In the genomic region with DNA sequence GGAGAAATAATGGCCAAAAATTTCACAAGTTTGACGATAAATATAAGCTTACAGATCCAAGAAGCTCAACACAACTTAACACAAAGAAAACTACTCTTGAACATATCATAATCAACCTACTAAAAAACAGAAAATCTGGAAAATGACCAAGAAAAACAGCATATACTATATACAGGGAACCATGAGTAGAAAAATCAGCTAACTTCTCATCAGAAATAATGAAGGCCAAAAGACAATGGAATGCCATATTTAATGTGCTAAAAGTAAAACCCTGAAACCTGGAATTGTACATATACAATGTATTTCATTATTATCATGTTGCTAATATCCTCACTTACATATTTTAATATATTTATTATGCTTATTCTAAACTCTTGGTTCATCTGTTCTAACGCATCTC, we compare ENCODE assay signal across 27 cellular contexts.
"Had no signal": no experiment of that assay in that cellular context is flagged by ENCODE, and none has a peak within 500 bp of the region (broad histone marks: within the 10 kb centered on the region; RNA-seq: fewer than 3 reads in every experiment).

No MANE protein-coding gene starts in this region.

- H3K4me1 ChIP-seq: colonic mucosa, esophagus muscularis mucosa, foreskin keratinocyte, gastrocnemius medialis, gastroesophageal sphincter, heart left ventricle, heart right ventricle had no signal

- H3K36me3 ChIP-seq: colonic mucosa, esophagus muscularis mucosa, esophagus squamous epithelium, gastrocnemius medialis, gastroesophageal sphincter, heart left ventricle, heart right ventricle had no signal

- H3K27me3 Mint-ChIP-seq: dendritic cell treated with granulocyte-macrophage colony-stimulating factor and Interleukin-4, amounts not matched to agents 40 ng/mL and 50 ng/mL, for 4 days; effector memory CD8-positive, alpha-beta T cell had no signal

- H3K27ac ChIP-seq: colonic mucosa, coronary artery, dorsolateral prefrontal cortex, epithelial cell of prostate, esophagus muscularis mucosa, foreskin keratinocyte, gastrocnemius medialis, gastroesophageal sphincter, heart left ventricle, heart right ventricle had no signal

- H3K27ac Mint-ChIP-seq: dendritic cell treated with granulocyte-macrophage colony-stimulating factor and Interleukin-4, amounts not matched to agents 40 ng/mL and 50 ng/mL, for 4 days; effector memory CD8-positive, alpha-beta T cell; endodermal cell had no signal

- H3K9me3 Mint-ChIP-seq: effector memory CD8-positive, alpha-beta T cell had no signal

- H3K4me1 Mint-ChIP-seq: endodermal cell had no signal

- H3K9me3 ChIP-seq: colonic mucosa, esophagus squamous epithelium, gastrocnemius medialis had no signal

- FAIRE-seq: endometrium, endothelial cell of umbilical vein had no signal

- H3K4me3 Mint-ChIP-seq: dendritic cell treated with granulocyte-macrophage colony-stimulating factor and Interleukin-4, amounts not matched to agents 40 ng/mL and 50 ng/mL, for 4 days; effector memory CD8-positive, alpha-beta T cell; endodermal cell had no signal

- H3K27me3 ChIP-seq: colonic mucosa, dorsolateral prefrontal cortex, esophagus muscularis mucosa, esophagus squamous epithelium, foreskin keratinocyte, gastrocnemius medialis, gastroesophageal sphincter, heart left ventricle, heart right ventricle had no signal

- H3K4me3 ChIP-seq: colonic mucosa, coronary artery, dorsolateral prefrontal cortex, esophagus muscularis mucosa, esophagus squamous epithelium, gastrocnemius medialis, gastroesophageal sphincter, heart left ventricle, heart right ventricle had no signal

- ATAC-seq: effector memory CD8-positive, alpha-beta T cell; esophagus mucosa; foreskin keratinocyte; gastrocnemius medialis; gastroesophageal sphincter; heart left ventricle; heart right ventricle had no signal

- DNase-seq: colonic mucosa; cortex of kidney; dermis blood vessel endothelial cell; dorsolateral prefrontal cortex; effector CD4-positive, alpha-beta T cell; effector CD8-positive, alpha-beta T cell; effector memory CD4-positive, alpha-beta T cell; effector memory CD8-positive, alpha-beta T cell; endodermal cell; erythroblast; esophagus squamous epithelium; foreskin fibroblast; foreskin keratinocyte; foreskin melanocyte; gastrocnemius medialis; glutamatergic neuron; head of caudate nucleus; heart left ventricle; heart right ventricle had no signal
